In the genomic region with DNA sequence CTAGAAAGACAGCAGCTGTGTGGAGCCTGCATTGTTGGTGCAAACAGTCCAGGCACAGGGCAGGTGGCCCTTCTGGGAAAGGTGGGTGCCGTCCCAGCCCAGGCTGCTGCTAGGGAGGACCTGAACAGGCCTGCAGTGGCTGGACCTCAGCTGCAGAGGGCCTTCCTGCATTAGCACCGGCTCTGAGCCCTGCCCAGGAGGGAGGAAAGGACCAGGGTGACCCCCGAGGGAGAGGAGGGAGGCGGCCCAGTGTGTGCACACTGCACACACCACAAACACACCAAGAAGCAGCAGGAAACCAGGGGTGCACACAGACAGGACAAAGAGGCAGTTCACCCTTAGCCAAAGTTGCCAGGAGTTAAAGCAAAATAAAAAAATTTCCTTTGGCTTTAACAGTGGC, we compare ENCODE assay signal across 27 cellular contexts. TPM values are rescaled to one million over a fixed set of nuclear protein-coding genes. Genes with fewer than 3 reads are reported as not detected.
DNase-seq lines count a peak whose midpoint lies in the region; ATAC-seq, FAIRE-seq and TF ChIP-seq lines count a peak whose summit lies in the region.
"Had no signal": no experiment of that assay in that cellular context is flagged by ENCODE, and none has a peak within 500 bp of the region (broad histone marks: within the 10 kb centered on the region; RNA-seq: fewer than 3 reads in every experiment).

No MANE protein-coding gene starts in this region.

- TF ChIP-seq CTCF in H1 (IDR thresholded peaks at IDR 0.05; ENCODE audit: control extremely low read depth in 1 of 3, insufficient read depth in 1 of 3, low read depth in 1 of 3, low read length in 3 of 3) = peak in 2 of 3 experiments; percentile 28 to 40; a peak in 2 of 4 replicates

- H3K9ac ChIP-seq in H1 (replicated peaks in 1 of 4; ENCODE audit: extremely low read depth in 1 of 4, low read depth in 3 of 4, low read length in 3 of 4) = no peak overlapping the region

- no peak overlapping the region for H3K4me2 ChIP-seq in H1 (ENCODE audit: insufficient read depth in 1 of 2, low read depth in 2 of 2, low read length in 2 of 2)

- no peak for TF ChIP-seq POLR2A in H1 (IDR thresholded peaks at IDR 0.05; ENCODE audit: control extremely low read depth in 1 of 2, low read depth in 2 of 2, low read length in 2 of 2)

- H3K4me3 ChIP-seq in H1 (ENCODE audit: extremely low read depth in 1 of 4, insufficient read depth in 2 of 4, low read depth in 3 of 4, low read length in 4 of 4) = no peak overlapping the region
- H3K4me3 ChIP-seq: left lung, pancreas, right atrium auricular region, spleen, tibial nerve had no signal

- no peaks in the 10 kb centered on the region for H3K79me2 ChIP-seq in H1 (ENCODE audit: control insufficient read depth in 1 of 2, insufficient read depth in 2 of 2, low read length in 2 of 2)

- peaks cover 5 to 6% of the 10 kb centered on the region in 2 donors for H3K9me3 Mint-ChIP-seq in activated naive CD4-positive, alpha-beta T cell treated with anti-CD3 and anti-CD28 coated beads, Interleukin-2, amount 50 U/mL, for 72 hours

- POLR2A ChIA-PET in H1 (lab: Charles Lee; ENCODE audit: partially characterized antibody) = interaction anchor here (0.9 to 3.4 kb wide), 7 partner anchors 8 to 28 kb away, joined by 3 to 24 read pairs (median 5); a partner anchor contains a TSS

- no peak overlapping the region for H3K18ac ChIP-seq in H1 (ENCODE audit: extremely low read depth, low read length)

- H2BK120ac ChIP-seq in H1 (replicated peaks; ENCODE audit: low read depth, low read length) = no peak overlapping the region

- H2BK15ac ChIP-seq in H1 (ENCODE audit: low read length) = no peak overlapping the region

- no peak for FAIRE-seq in H1 (lab: Jason Lieb, UNC)
- FAIRE-seq: astrocyte, pancreas had no signal

- CTCF ChIA-PET in H1 (lab: Charles Lee; ENCODE audit: partially characterized antibody) = interaction anchor here (1.3 to 2.1 kb wide), 2 partner anchors 64 to 88 kb away, joined by 5 read pairs; no protein-coding TSS in a partner anchor

- H3K56ac ChIP-seq in H1 (replicated peaks; ENCODE audit: insufficient read length, low read depth, low read length) = no peak overlapping the region

- H4K8ac ChIP-seq in H1 (ENCODE audit: extremely low read depth, insufficient read depth, low read length) = no peak overlapping the region

- TF ChIP-seq RAD21 in H1 (IDR thresholded peaks at IDR 0.05 in 1 of 2, conservative IDR thresholded peaks at IDR 0.05 in 1 of 2; ENCODE audit: low read depth in 2 of 2, low read length in 2 of 2) = peak in 1 of 2 experiments; percentile 17; a peak in 1 of 4 replicates

- H3K4me1 ChIP-seq in H1 (replicated peaks in 1 of 4; ENCODE audit: control insufficient read depth in 3 of 4, insufficient read depth in 4 of 4, low read length in 3 of 4) = no peaks in the 10 kb centered on the region; a peak in 1 of 7 replicates
- H3K4me1 ChIP-seq: BE2C, left lung, right atrium auricular region, tibial nerve had no signal

- TF ChIP-seq EP300 in H1 (IDR thresholded peaks at IDR 0.05; ENCODE audit: borderline replicate concordance in 1 of 2, low read depth in 2 of 2, low read length in 2 of 2) = no peak

- DNase-seq in activated naive CD4-positive, alpha-beta T cell treated with anti-CD3 and anti-CD28 coated beads, Interleukin-2, amount 50 U/mL, for 72 hours (ENCODE audit: low spot score in 2 of 2) = no peak
- DNase-seq in activated naive CD4-positive, alpha-beta T cell treated with Interleukin-2 at 50 U/mL for 16 hours = no peak
- DNase-seq in H1 (ENCODE audit: low read depth in 1 of 2, low spot score in 2 of 2) = no peak
- no peak for DNase-seq in CD1c-positive myeloid dendritic cell (ENCODE audit: extremely low spot score)
- DNase-seq in HCEC 1CT = no peak
- no peak for DNase-seq in stimulated activated CD4-positive, alpha-beta T cell treated with anti-CD3 and anti-CD28 coated beads, Interleukin-4, amount 100 ng/mL, for 24 hours
- DNase-seq: activated CD8-positive, alpha-beta memory T cell treated with anti-CD3 and anti-CD28 coated beads for 24 hours; activated naive CD4-positive, alpha-beta T cell treated with anti-CD3 and anti-CD28 coated beads, Interleukin-2, amount 50 U/mL, for 16 hours; activated T-cell treated with anti-CD3 and anti-CD28 coated beads, Interleukin-2, amount 50 U/mL, for 4 hours; BE2C; COR-L47; DMS79 treated with DMSO at 0.1 percent for 48 hours; foreskin fibroblast; GOT3; IMR-90; left lung; naive thymus-derived CD8-positive, alpha-beta T cell; NCI-H1417 treated with DMSO at 0.1 percent for 48 hours; NCI-H2107; pancreas; spleen; stimulated activated CD4-positive, alpha-beta T cell treated with anti-CD3 and anti-CD28 coated beads, Interleukin-4, amount 100 ng/mL, for 4 hours; stimulated activated naive CD8-positive, alpha-beta T cell treated with anti-CD3 and anti-CD28 coated beads, Interleukin-15, amount 100 ng/mL, for 72 hours; T-helper 1 cell had no signal

- peaks cover 2 to 3% of the 10 kb centered on the region in 2 experiments for H4K20me1 ChIP-seq in H1 (replicated peaks in 1 of 2; ENCODE audit: control insufficient read depth in 1 of 2, insufficient read depth in 2 of 2, low read length in 2 of 2)

- H2BK5ac ChIP-seq in H1 (ENCODE audit: low read depth, low read length) = no peak overlapping the region

- no peaks in the 10 kb centered on the region for H3K23me2 ChIP-seq in H1 (ENCODE audit: low read depth, low read length)

- no peak overlapping the region for H4K5ac ChIP-seq in H1 (ENCODE audit: insufficient read length, low read depth, low read length)

- H3K23ac ChIP-seq in H1 (ENCODE audit: insufficient read length) = no peak overlapping the region

- ATAC-seq in activated naive CD4-positive, alpha-beta T cell treated with anti-CD3 and anti-CD28 coated beads, Interleukin-2, amount 50 U/mL, for 72 hours = no peak
- ATAC-seq: activated T-cell treated with anti-CD3 and anti-CD28 coated beads, Interleukin-2, amount 50 U/mL, for 4 hours; left lung; naive thymus-derived CD8-positive, alpha-beta T cell; pancreas; stimulated activated naive CD8-positive, alpha-beta T cell treated with anti-CD3 and anti-CD28 coated beads, Interleukin-15, amount 100 ng/mL, for 72 hours had no signal

- H2BK20ac ChIP-seq in H1 (ENCODE audit: low read length) = no peak overlapping the region

- no peaks in the 10 kb centered on the region for H3K9me3 ChIP-seq in H1 (ENCODE audit: insufficient read depth in 2 of 2, low read depth in 1 of 2, low read length in 1 of 2)
- H3K9me3 ChIP-seq: BE2C, left lung, pancreas, right atrium auricular region, tibial nerve had no signal

- no peak overlapping the region for H2AK5ac ChIP-seq in H1 (ENCODE audit: low read depth, low read length)

- H2BK12ac ChIP-seq in H1 (ENCODE audit: low read depth, low read length) = no peak overlapping the region; the same call in 1 of the 2 replicates

- H3K4ac ChIP-seq in H1 (replicated peaks; ENCODE audit: insufficient read length, low read depth, low read length) = no peak overlapping the region

- H3K27me3 ChIP-seq in H1 (replicated peaks in 1 of 4; ENCODE audit: control insufficient read depth in 3 of 4, extremely low read depth in 1 of 4, insufficient read depth in 3 of 4, low read length in 3 of 4) = no peaks in the 10 kb centered on the region
- H3K27me3 ChIP-seq: BE2C, left lung, pancreas, right atrium auricular region, spleen, tibial nerve had no signal

- peaks cover 2 to 16% (median 4%) of the 10 kb centered on the region in 4 experiments; a peak in 6 of 8 replicates for H3K36me3 ChIP-seq in H1 (ENCODE audit: control insufficient read depth in 2 of 4, insufficient read depth in 4 of 4, low read length in 3 of 4)

- 78% methylated on average over 4 of the region's 4 CpGs; no CpG with 5 or more reads in 1 of the 2 experiments for WGBS in H1 (ENCODE audit: extremely low coverage in 1 of 2, insufficient coverage in 1 of 2, insufficient read length in 1 of 2, insufficient replicate concordance in 2 of 2, low coverage in 1 of 2, low lambda C conversion rate in 2 of 2, missing lambda C conversion rate in 1 of 2), 2 experiments

- H3K79me1 ChIP-seq in H1 (ENCODE audit: low read depth, low read length) = no peaks in the 10 kb centered on the region

- H3K14ac ChIP-seq in H1 (ENCODE audit: insufficient read length) = no peak overlapping the region

- no peak overlapping the region for H2AFZ ChIP-seq in H1 (ENCODE audit: low read length)

- peak overlapping the region; percentile 9 to 50 for H3K27ac Mint-ChIP-seq in activated naive CD4-positive, alpha-beta T cell treated with anti-CD3 and anti-CD28 coated beads, Interleukin-2, amount 50 U/mL, for 72 hours

- H3K36me3 Mint-ChIP-seq in activated naive CD4-positive, alpha-beta T cell treated with anti-CD3 and anti-CD28 coated beads, Interleukin-2, amount 50 U/mL, for 72 hours = peaks cover 26 to 31% of the 10 kb centered on the region in 2 donors

- no peak overlapping the region for H4K91ac ChIP-seq in H1 (replicated peaks; ENCODE audit: insufficient read length, low read length)

- no peak overlapping the region for H3K27ac ChIP-seq in H1 (ENCODE audit: low read depth, low read length)
- H3K27ac ChIP-seq: left lung, pancreas, right atrium auricular region, spleen, tibial nerve had no signal

RNA-seq across cellular contexts. Expression of a gene that starts 8.0 kb away (rescaled TPM):
- total RNA-seq in activated naive CD4-positive, alpha-beta T cell treated with anti-CD3 and anti-CD28 coated beads, Interleukin-2, amount 50 U/mL, for 72 hours = 10 to 100 TPM; 60.0 to 65.9 TPM
- 84.0 and 92.7 TPM in 2 replicates for total RNA-seq in H1 (2021; fragmentation: NEBNext Ultra II Directional; extraction: Animal tissue kit (Norgen Biotek cat#: 25700))
- polyA plus RNA-seq in H1 (2011; rRNA removed) = 66.4 and 78.7 TPM in 2 replicates
- 50.9 TPM for polyA plus RNA-seq in H1 (2011; cell fraction: cytosol; rRNA removed)
- polyA plus RNA-seq in H1 (2011; cell fraction: nucleus; rRNA removed) = 51.6 TPM
- 61.6 to 68.8 TPM (median 64.8 TPM) in 4 replicates for polyA plus RNA-seq in H1 (2012, experiment 1 of 2)
- 77.5 TPM for polyA plus RNA-seq in H1 (2012, experiment 2 of 2)
- 38.2 TPM for polyA plus RNA-seq in H1 (2013, experiment 1 of 2)
- 39.3 TPM for polyA plus RNA-seq in H1 (2013, experiment 2 of 2)
- polyA minus RNA-seq in H1 (2011; rRNA and poly(A)+ RNA removed) = 70.8 and 98.9 TPM in 2 replicates
- 86.2 TPM for polyA minus RNA-seq in H1 (2011; cell fraction: cytosol; rRNA and poly(A)+ RNA removed)
- 29.8 TPM for polyA minus RNA-seq in H1 (2011; cell fraction: nucleus; rRNA and poly(A)+ RNA removed)

RNA-seq across cellular contexts. Expression of a gene that starts 15.3 kb away (rescaled TPM):
- 10 to 100 TPM in 1 of 2 donors, 1 to 10 TPM in 1; 4.5 to 11.6 TPM for total RNA-seq in activated naive CD4-positive, alpha-beta T cell treated with anti-CD3 and anti-CD28 coated beads, Interleukin-2, amount 50 U/mL, for 72 hours
- 15.1 and 17.5 TPM in 2 replicates for total RNA-seq in H1 (2021; fragmentation: NEBNext Ultra II Directional; extraction: Animal tissue kit (Norgen Biotek cat#: 25700))
- polyA plus RNA-seq in H1 (2011; rRNA removed) = 13.8 and 19.5 TPM in 2 replicates
- polyA plus RNA-seq in H1 (2011; cell fraction: cytosol; rRNA removed) = 19.4 TPM
- 13.6 TPM for polyA plus RNA-seq in H1 (2011; cell fraction: nucleus; rRNA removed)
- polyA plus RNA-seq in H1 (2012, experiment 1 of 2) = 13.2 to 18.6 TPM (median 17.0 TPM) in 4 replicates
- polyA plus RNA-seq in H1 (2012, experiment 2 of 2) = 22.3 TPM
- 16.5 TPM for polyA plus RNA-seq in H1 (2013, experiment 1 of 2)
- polyA plus RNA-seq in H1 (2013, experiment 2 of 2) = 16.9 TPM
- polyA minus RNA-seq in H1 (2011; rRNA and poly(A)+ RNA removed) = 5.6 and 11.0 TPM in 2 replicates
- 5.2 TPM for polyA minus RNA-seq in H1 (2011; cell fraction: cytosol; rRNA and poly(A)+ RNA removed)
- polyA minus RNA-seq in H1 (2011; cell fraction: nucleus; rRNA and poly(A)+ RNA removed) = 6.8 TPM

RNA-seq across cellular contexts. Expression of a gene that starts 15.5 kb away (rescaled TPM):
- 100 to 1,000 TPM; 164 to 177 TPM for total RNA-seq in activated naive CD4-positive, alpha-beta T cell treated with anti-CD3 and anti-CD28 coated beads, Interleukin-2, amount 50 U/mL, for 72 hours
- 111 and 115 TPM in 2 replicates for total RNA-seq in H1 (2021; fragmentation: NEBNext Ultra II Directional; extraction: Animal tissue kit (Norgen Biotek cat#: 25700))
- 59.7 and 93.1 TPM in 2 replicates for polyA plus RNA-seq in H1 (2011; rRNA removed)
- polyA plus RNA-seq in H1 (2011; cell fraction: cytosol; rRNA removed) = 59.2 TPM
- 567 TPM for polyA plus RNA-seq in H1 (2011; cell fraction: nucleus; rRNA removed)
- 107 to 133 TPM (median 124 TPM) in 4 replicates for polyA plus RNA-seq in H1 (2012, experiment 1 of 2)
- 41.3 TPM for polyA plus RNA-seq in H1 (2012, experiment 2 of 2)
- polyA plus RNA-seq in H1 (2013, experiment 1 of 2) = 59.4 TPM
- polyA plus RNA-seq in H1 (2013, experiment 2 of 2) = 46.8 TPM
- polyA minus RNA-seq in H1 (2011; rRNA and poly(A)+ RNA removed) = 173 and 242 TPM in 2 replicates
- 96.7 TPM for polyA minus RNA-seq in H1 (2011; cell fraction: cytosol; rRNA and poly(A)+ RNA removed)
- polyA minus RNA-seq in H1 (2011; cell fraction: nucleus; rRNA and poly(A)+ RNA removed) = 282 TPM

RNA-seq across cellular contexts. Expression of a gene that starts 59.0 kb away (rescaled TPM):
- total RNA-seq in activated naive CD4-positive, alpha-beta T cell treated with anti-CD3 and anti-CD28 coated beads, Interleukin-2, amount 50 U/mL, for 72 hours = 100 to 1,000 TPM in 1 of 2 donors, 10 to 100 TPM in 1; 82.9 to 129 TPM
- 58.2 and 64.9 TPM in 2 replicates for total RNA-seq in H1 (2021; fragmentation: NEBNext Ultra II Directional; extraction: Animal tissue kit (Norgen Biotek cat#: 25700))
- 41.0 and 56.0 TPM in 2 replicates for polyA plus RNA-seq in H1 (2011; rRNA removed)
- polyA plus RNA-seq in H1 (2011; cell fraction: cytosol; rRNA removed) = 71.0 TPM
- polyA plus RNA-seq in H1 (2011; cell fraction: nucleus; rRNA removed) = 214 TPM
- 49.1 to 68.0 TPM (median 59.0 TPM) in 4 replicates for polyA plus RNA-seq in H1 (2012, experiment 1 of 2)
- polyA plus RNA-seq in H1 (2012, experiment 2 of 2) = 11.9 TPM
- polyA plus RNA-seq in H1 (2013, experiment 1 of 2) = 40.9 TPM
- 40.7 TPM for polyA plus RNA-seq in H1 (2013, experiment 2 of 2)
- polyA minus RNA-seq in H1 (2011; rRNA and poly(A)+ RNA removed) = 207 and 235 TPM in 2 replicates
- 59.2 TPM for polyA minus RNA-seq in H1 (2011; cell fraction: cytosol; rRNA and poly(A)+ RNA removed)
- polyA minus RNA-seq in H1 (2011; cell fraction: nucleus; rRNA and poly(A)+ RNA removed) = 148 TPM
